In genomic region chr2:167692191-167692590, GRCh38 we compare ENCODE assay signal across 28 cellular contexts.
"Had no signal": no experiment of that assay in that cellular context is flagged by ENCODE, and none has a peak within 500 bp of the region (broad histone marks: within the 10 kb centered on the region; RNA-seq: fewer than 3 reads in every experiment).

No MANE protein-coding gene starts in this region.

- H3K27ac ChIP-seq: breast epithelium, VCaP had no signal

- H3K27me3 ChIP-seq: breast epithelium had no signal

- DNase-seq: activated CD4-positive, alpha-beta memory T cell treated with anti-CD3 and anti-CD28 coated beads for 36 hours; activated CD4-positive, alpha-beta T cell treated with anti-CD3 and anti-CD28 coated beads, Interleukin-2, amount 10 ng/mL, durations not matched to agents 7 days and 5 days; activated CD4-positive, CD25-positive, alpha-beta regulatory T cell; activated gamma-delta T cell; activated naive CD4-positive, alpha-beta T cell treated with anti-CD3 and anti-CD28 coated beads for 36 hours; activated T-cell treated with anti-CD3 and anti-CD28 coated beads for 4 hours; activated T-cell treated with anti-CD3 and anti-CD28 coated beads, Interleukin-2, amount 50 U/mL, for 48 hours; anterior cingulate cortex; central memory CD4-positive, alpha-beta T cell; KG1; NCI-H1048; NCI-H146; NCI-H187 treated with DMSO at 0.1 percent for 48 hours; NCI-H2081 treated with DMSO at 0.1 percent for 48 hours; NCI-H345; NCI-H510A; NCI-H526 treated with DMSO at 0.1 percent for 48 hours; NK-92 treated with Interleukin-12 subunit alpha and Interleukin-12 subunit beta, amount 100 ng/mL, for 24 hours; OCI-M1; RPMI8226; SK-N-SH; T-helper 1 cell had no signal

- H3K4me2 ChIP-seq: SK-N-SH had no signal

- H3K36me3 ChIP-seq: breast epithelium had no signal

- H3K36me3 Mint-ChIP-seq: activated CD4-positive, alpha-beta memory T cell treated with anti-CD3 and anti-CD28 coated beads for 36 hours; activated naive CD8-positive, alpha-beta T cell had no signal

- H3K27ac Mint-ChIP-seq: activated CD4-positive, alpha-beta memory T cell treated with anti-CD3 and anti-CD28 coated beads for 36 hours; activated CD4-positive, alpha-beta T cell treated with anti-CD3 and anti-CD28 coated beads, Interleukin-2, amount 10 ng/mL, durations not matched to agents 7 days and 5 days; activated naive CD4-positive, alpha-beta T cell treated with anti-CD3 and anti-CD28 coated beads for 36 hours; activated naive CD8-positive, alpha-beta T cell; activated T-helper 17 cell treated with anti-CD3 and anti-CD28 coated beads, Interleukin-2, amount 50 U/mL, for 72 hours had no signal

- H3K9me3 ChIP-seq: breast epithelium, SK-N-SH had no signal

- H3K27me3 Mint-ChIP-seq: activated CD4-positive, alpha-beta memory T cell treated with anti-CD3 and anti-CD28 coated beads for 36 hours; activated CD4-positive, alpha-beta T cell treated with anti-CD3 and anti-CD28 coated beads, Interleukin-2, amount 10 ng/mL, durations not matched to agents 7 days and 5 days; activated T-helper 17 cell treated with anti-CD3 and anti-CD28 coated beads, Interleukin-2, amount 50 U/mL, for 72 hours had no signal

- H3K9me3 Mint-ChIP-seq: activated CD4-positive, alpha-beta memory T cell treated with anti-CD3 and anti-CD28 coated beads for 36 hours; activated CD4-positive, alpha-beta T cell treated with anti-CD3 and anti-CD28 coated beads, Interleukin-2, amount 10 ng/mL, durations not matched to agents 7 days and 5 days; activated naive CD4-positive, alpha-beta T cell treated with anti-CD3 and anti-CD28 coated beads for 36 hours; activated T-helper 17 cell treated with anti-CD3 and anti-CD28 coated beads, Interleukin-2, amount 50 U/mL, for 72 hours had no signal

- H3K9ac ChIP-seq: SK-N-SH had no signal

- H3K4me3 Mint-ChIP-seq: activated CD4-positive, alpha-beta memory T cell treated with anti-CD3 and anti-CD28 coated beads for 36 hours; activated CD4-positive, alpha-beta T cell treated with anti-CD3 and anti-CD28 coated beads, Interleukin-2, amount 10 ng/mL, durations not matched to agents 7 days and 5 days; activated naive CD4-positive, alpha-beta T cell treated with anti-CD3 and anti-CD28 coated beads for 36 hours; activated naive CD8-positive, alpha-beta T cell; activated T-helper 17 cell treated with anti-CD3 and anti-CD28 coated beads, Interleukin-2, amount 50 U/mL, for 72 hours had no signal

- H3K4me1 ChIP-seq: breast epithelium had no signal

- ATAC-seq: activated T-helper 17 cell treated with anti-CD3 and anti-CD28 coated beads, Interleukin-2, amount 50 U/mL, for 72 hours; Panc1; Right ventricle myocardium inferior had no signal

- H3K4me1 Mint-ChIP-seq: activated CD4-positive, alpha-beta T cell treated with anti-CD3 and anti-CD28 coated beads, Interleukin-2, amount 10 ng/mL, durations not matched to agents 7 days and 5 days; activated T-helper 17 cell treated with anti-CD3 and anti-CD28 coated beads, Interleukin-2, amount 50 U/mL, for 72 hours had no signal

- H3K4me3 ChIP-seq: breast epithelium had no signal
